ENCODE assay signal across 1 cellular context in genomic region chr14:55118761-55119160, GRCh38.
TF ChIP-seq lines count a peak whose summit lies in the region.

No MANE protein-coding gene starts in this region.

TF ChIP-seq in GM23338, 12 proteins besides CTCF, POLR2A, EP300 and RAD21 (continued from another document):
- TF ChIP-seq ZNF462 (CRISPR knock-in tag; IDR thresholded peaks at IDR 0.05) (no peak), ZNF331 (CRISPR knock-in tag; IDR thresholded peaks at IDR 0.05; ENCODE audit: low read depth) (no peak), EZH2 (IDR thresholded peaks at IDR 0.05; ENCODE audit: low read depth, unreplicated experiment) (no peak), NANOG (IDR thresholded peaks at IDR 0.05; ENCODE audit: borderline replicate concordance) (no peak), EZH2phosphoT487 (IDR thresholded peaks at IDR 0.05; ENCODE audit: unreplicated experiment) (no peak), STAT1 (IDR thresholded peaks at IDR 0.05; ENCODE audit: unreplicated experiment) (no peak), ETS1 (IDR thresholded peaks at IDR 0.05) (no peak), POLR2AphosphoS5 (IDR thresholded peaks at IDR 0.05; ENCODE audit: low read depth) (no peak)
- TF ChIP-seq, protein P1, sequence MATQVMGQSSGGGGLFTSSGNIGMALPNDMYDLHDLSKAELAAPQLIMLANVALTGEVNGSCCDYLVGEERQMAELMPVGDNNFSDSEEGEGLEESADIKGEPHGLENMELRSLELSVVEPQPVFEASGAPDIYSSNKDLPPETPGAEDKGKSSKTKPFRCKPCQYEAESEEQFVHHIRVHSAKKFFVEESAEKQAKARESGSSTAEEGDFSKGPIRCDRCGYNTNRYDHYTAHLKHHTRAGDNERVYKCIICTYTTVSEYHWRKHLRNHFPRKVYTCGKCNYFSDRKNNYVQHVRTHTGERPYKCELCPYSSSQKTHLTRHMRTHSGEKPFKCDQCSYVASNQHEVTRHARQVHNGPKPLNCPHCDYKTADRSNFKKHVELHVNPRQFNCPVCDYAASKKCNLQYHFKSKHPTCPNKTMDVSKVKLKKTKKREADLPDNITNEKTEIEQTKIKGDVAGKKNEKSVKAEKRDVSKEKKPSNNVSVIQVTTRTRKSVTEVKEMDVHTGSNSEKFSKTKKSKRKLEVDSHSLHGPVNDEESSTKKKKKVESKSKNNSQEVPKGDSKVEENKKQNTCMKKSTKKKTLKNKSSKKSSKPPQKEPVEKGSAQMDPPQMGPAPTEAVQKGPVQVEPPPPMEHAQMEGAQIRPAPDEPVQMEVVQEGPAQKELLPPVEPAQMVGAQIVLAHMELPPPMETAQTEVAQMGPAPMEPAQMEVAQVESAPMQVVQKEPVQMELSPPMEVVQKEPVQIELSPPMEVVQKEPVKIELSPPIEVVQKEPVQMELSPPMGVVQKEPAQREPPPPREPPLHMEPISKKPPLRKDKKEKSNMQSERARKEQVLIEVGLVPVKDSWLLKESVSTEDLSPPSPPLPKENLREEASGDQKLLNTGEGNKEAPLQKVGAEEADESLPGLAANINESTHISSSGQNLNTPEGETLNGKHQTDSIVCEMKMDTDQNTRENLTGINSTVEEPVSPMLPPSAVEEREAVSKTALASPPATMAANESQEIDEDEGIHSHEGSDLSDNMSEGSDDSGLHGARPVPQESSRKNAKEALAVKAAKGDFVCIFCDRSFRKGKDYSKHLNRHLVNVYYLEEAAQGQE (IDR thresholded peaks at IDR 0.05; ENCODE audit: unreplicated experiment) = no peak
